Comparison of ENCODE assay signal across 1 cellular context in the genomic region with DNA sequence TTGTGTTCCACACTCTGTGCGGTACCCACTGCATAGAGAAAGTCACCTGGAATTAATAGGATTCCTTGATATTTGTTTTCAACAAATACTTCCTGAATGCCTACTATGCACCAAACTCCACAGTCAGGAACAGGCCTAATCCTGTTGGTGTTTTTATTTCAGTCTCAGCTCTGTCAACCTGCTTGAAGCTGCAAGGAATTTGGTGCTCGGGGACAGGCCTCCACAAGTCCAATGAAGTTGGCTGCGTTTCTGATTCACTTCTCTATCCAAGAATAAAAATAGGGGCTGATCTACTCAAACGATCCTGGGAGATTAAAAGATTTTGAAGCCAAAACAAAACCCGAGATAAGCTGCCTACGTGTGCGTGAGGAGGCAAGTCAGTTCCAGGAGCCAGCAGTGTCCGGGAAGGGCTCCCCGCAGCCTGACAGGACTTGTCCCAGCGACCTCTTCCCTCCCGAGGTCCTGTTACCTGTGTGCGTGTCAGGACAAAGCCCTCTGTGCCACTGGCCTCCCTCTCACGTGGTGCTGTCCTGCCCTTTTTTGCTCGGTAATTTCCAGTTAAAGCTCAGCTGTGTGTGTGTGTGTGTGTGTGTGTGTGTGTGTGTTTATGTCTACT.
TF ChIP-seq lines count a peak whose summit lies in the region.

No MANE protein-coding gene starts in this region.

TF ChIP-seq in HEK293, 187 proteins besides CTCF, POLR2A, EP300 and RAD21:
- TF ChIP-seq ZNF549 (tag by site-specific recombination; IDR thresholded peaks at IDR 0.05) (no peak), ZNF138 (tag by site-specific recombination; IDR thresholded peaks at IDR 0.05; ENCODE audit: borderline replicate concordance) (no peak), YY2 (tag by site-specific recombination; IDR thresholded peaks at IDR 0.05) (no peak), ZNF350 (tag by site-specific recombination; IDR thresholded peaks at IDR 0.05) (no peak), ZNF473 (tag by site-specific recombination; IDR thresholded peaks at IDR 0.05) (no peak)
- TF ChIP-seq, protein P1, sequence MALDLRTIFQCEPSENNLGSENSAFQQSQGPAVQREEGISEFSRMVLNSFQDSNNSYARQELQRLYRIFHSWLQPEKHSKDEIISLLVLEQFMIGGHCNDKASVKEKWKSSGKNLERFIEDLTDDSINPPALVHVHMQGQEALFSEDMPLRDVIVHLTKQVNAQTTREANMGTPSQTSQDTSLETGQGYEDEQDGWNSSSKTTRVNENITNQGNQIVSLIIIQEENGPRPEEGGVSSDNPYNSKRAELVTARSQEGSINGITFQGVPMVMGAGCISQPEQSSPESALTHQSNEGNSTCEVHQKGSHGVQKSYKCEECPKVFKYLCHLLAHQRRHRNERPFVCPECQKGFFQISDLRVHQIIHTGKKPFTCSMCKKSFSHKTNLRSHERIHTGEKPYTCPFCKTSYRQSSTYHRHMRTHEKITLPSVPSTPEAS (tag by site-specific recombination; IDR thresholded peaks at IDR 0.05) = 0 out of 2 replicates have a peak, but pooled peaks have one; percentile 36
